ENCODE assay signal across 10 cellular contexts in genomic region chr2:95074663-95075439, GRCh38. TPM values are rescaled to one million over a fixed set of nuclear protein-coding genes. Genes with fewer than 3 reads are reported as not detected.
DNase-seq lines count a peak whose midpoint lies in the region; ATAC-seq and TF ChIP-seq lines count a peak whose summit lies in the region.
"Had no signal": no experiment of that assay in that cellular context is flagged by ENCODE, and none has a peak within 500 bp of the region (broad histone marks: within the 10 kb centered on the region; RNA-seq: fewer than 3 reads in every experiment).

No MANE protein-coding gene starts in this region.

- H3K27ac Mint-ChIP-seq in T-helper 1 cell treated with Interleukin-12 subunit alpha and Interleukin-12 subunit beta and Interleukin-4 antibody, amounts not matched to agents 30 μg/mL and 1 μg/mL, for 36 hours: peak overlapping the region; percentile 92

- H3K9me3 ChIP-seq in lower lobe of right lung (no peaks in the 10 kb centered on the region), SK-N-SH (no peaks in the 10 kb centered on the region)

- TF ChIP-seq RAD21 in SK-N-SH (IDR thresholded peaks at IDR 0.05; ENCODE audit: low read length): no peak

- peaks cover 16% of the 10 kb centered on the region for H3K36me3 Mint-ChIP-seq in T-helper 1 cell treated with Interleukin-12 subunit alpha and Interleukin-12 subunit beta and Interleukin-4 antibody, amounts not matched to agents 30 μg/mL and 1 μg/mL, for 36 hours (ENCODE audit: low read depth)

- peak overlapping the region; percentile 89 for H3K4me3 Mint-ChIP-seq in T-helper 1 cell treated with Interleukin-12 subunit alpha and Interleukin-12 subunit beta and Interleukin-4 antibody, amounts not matched to agents 30 μg/mL and 1 μg/mL, for 36 hours

- H3K36me3 ChIP-seq in lower lobe of right lung (no peaks in the 10 kb centered on the region), SK-N-SH (replicated peaks in 1 of 2; ENCODE audit: control insufficient read depth in 1 of 2, insufficient read depth in 2 of 2, low read length in 1 of 2) (no peaks in the 10 kb centered on the region)

- no peak for TF ChIP-seq CTCF in lower lobe of right lung (IDR thresholded peaks at IDR 0.05)
- no peak for TF ChIP-seq CTCF in SK-N-SH (IDR thresholded peaks at IDR 0.05)

- H3K9me2 ChIP-seq in SK-N-SH: no peaks in the 10 kb centered on the region

- WGBS in SK-N-SH (ENCODE audit: low lambda C conversion rate): 22% methylated on average over 13 of the region's 15 CpGs

- H3K27ac ChIP-seq in lower lobe of right lung (peak overlapping the region; percentile 11), SK-N-SH (ENCODE audit: low read depth in 2 of 2, low read length in 1 of 2) (no peak overlapping the region)

- no peaks in the 10 kb centered on the region for H4K20me1 ChIP-seq in SK-N-SH (ENCODE audit: insufficient read depth)

- CTCF ChIA-PET in SK-N-SH (lab: Yijun Ruan, JAX): interaction anchor here (0.5 to 6.8 kb wide), 9 partner anchors 11 to 88 kb away, joined by 3 to 65 read pairs (median 15); partner anchors contain the start of gene MAL

- H3K9ac ChIP-seq in SK-N-SH: no peak overlapping the region

- intact Hi-C loops in lower lobe of right lung (cut with DNase I): loop anchor here (5.0 kb wide), 1 partner anchor 53 kb away; no protein-coding TSS in a partner anchor

- H3K4me1 ChIP-seq in lower lobe of right lung (peaks cover 37% of the 10 kb centered on the region), SK-N-SH (ENCODE audit: control insufficient read depth in 1 of 2, insufficient read depth in 2 of 2, low read depth in 1 of 2, low read length in 1 of 2) (peaks cover 0 to 7% of the 10 kb centered on the region in 2 experiments; a peak in 1 of 4 replicates)

- no peaks in the 10 kb centered on the region for H3K27me3 Mint-ChIP-seq in T-helper 1 cell treated with Interleukin-12 subunit alpha and Interleukin-12 subunit beta and Interleukin-4 antibody, amounts not matched to agents 30 μg/mL and 1 μg/mL, for 36 hours (ENCODE audit: low read depth)

- peaks cover 68% of the 10 kb centered on the region for H3K4me1 Mint-ChIP-seq in T-helper 1 cell treated with Interleukin-12 subunit alpha and Interleukin-12 subunit beta and Interleukin-4 antibody, amounts not matched to agents 30 μg/mL and 1 μg/mL, for 36 hours (ENCODE audit: low read depth)

- no peaks in the 10 kb centered on the region for H3K79me2 ChIP-seq in SK-N-SH (ENCODE audit: insufficient read depth)

- H2AFZ ChIP-seq in SK-N-SH (ENCODE audit: low read depth): no peak overlapping the region

- POLR2A ChIA-PET in SK-N-SH (lab: Yijun Ruan, JAX): no interaction called here

- H3K27me3 ChIP-seq in lower lobe of right lung (ENCODE audit: low read depth): peaks cover 21% of the 10 kb centered on the region
- H3K27me3 ChIP-seq in SK-N-SH (ENCODE audit: insufficient read depth): peaks cover 77% of the 10 kb centered on the region

- TF ChIP-seq EP300 in SK-N-SH (IDR thresholded peaks at IDR 0.05; ENCODE audit: borderline replicate concordance in 1 of 2, low read depth in 1 of 2, low read length in 1 of 2): no peak

- no peak overlapping the region for H3K4me2 ChIP-seq in SK-N-SH

- H3K4me3 ChIP-seq in lower lobe of right lung (no peak overlapping the region), SK-N-SH (ENCODE audit: low read depth in 2 of 2, low read length in 1 of 2) (no peak overlapping the region)

- peaks cover 6% of the 10 kb centered on the region for H3K9me3 Mint-ChIP-seq in T-helper 1 cell treated with Interleukin-12 subunit alpha and Interleukin-12 subunit beta and Interleukin-4 antibody, amounts not matched to agents 30 μg/mL and 1 μg/mL, for 36 hours

- peak; percentile 7 to 15 for ATAC-seq in lower lobe of right lung

- DNase-seq in activated T-cell treated with anti-CD3 and anti-CD28 coated beads, Interleukin-2, amount 50 U/mL, for 48 hours: peak; percentile 77 to 78
- no peak for DNase-seq in lower lobe of right lung
- peak; percentile 54 for DNase-seq in stimulated activated naive CD4-positive, alpha-beta T cell treated with Interleukin-2 at 50 U/mL for 16 hours (lab: John Stamatoyannopoulos, UW)
- DNase-seq in HT-29 (ENCODE audit: low spot score): no peak
- DNase-seq in GDM1 (lab: John Stamatoyannopoulos, UW): no peak
- DNase-seq in NCI-H748 treated with DMSO at 0.1 percent for 48 hours (lab: John Stamatoyannopoulos, UW): no peak
- no peak for DNase-seq in SK-N-SH
- DNase-seq: MV-4-11 had no signal

- H3F3A ChIP-seq in SK-N-SH (replicated peaks; ENCODE audit: insufficient read depth): no peaks in the 10 kb centered on the region

TF ChIP-seq in SK-N-SH, 30 proteins besides CTCF, POLR2A, EP300 and RAD21:
- no peak for TF ChIP-seq ELF1 (IDR thresholded peaks at IDR 0.05)
- no peak for TF ChIP-seq SMC3 (IDR thresholded peaks at IDR 0.05; ENCODE audit: low read depth, low read length)
- TF ChIP-seq MAX (IDR thresholded peaks at IDR 0.05; ENCODE audit: low read depth): no peak
- TF ChIP-seq TCF12 (IDR thresholded peaks at IDR 0.05): no peak
- no peak for TF ChIP-seq IRF3 (IDR thresholded peaks at IDR 0.05; ENCODE audit: low read depth, low read length)
- TF ChIP-seq CHD2 (IDR thresholded peaks at IDR 0.05; ENCODE audit: low read length, partially characterized antibody): no peak
- no peak for TF ChIP-seq USF1 (IDR thresholded peaks at IDR 0.05; ENCODE audit: borderline replicate concordance, low read depth)
- no peak for TF ChIP-seq SIN3A (IDR thresholded peaks at IDR 0.05; ENCODE audit: borderline replicate concordance, low read depth, low read length)
- no peak for TF ChIP-seq POLR2AphosphoS5 (IDR thresholded peaks at IDR 0.05; ENCODE audit: low read depth, low read length)
- no peak for TF ChIP-seq JUND (IDR thresholded peaks at IDR 0.05)
- no peak for TF ChIP-seq MXI1 (IDR thresholded peaks at IDR 0.05; ENCODE audit: low read depth, low read length)
- no peak for TF ChIP-seq GATA2 (CRISPR knock-in tag; IDR thresholded peaks at IDR 0.05)
- TF ChIP-seq RCOR1 (IDR thresholded peaks at IDR 0.05; ENCODE audit: low read length): no peak
- no peak for TF ChIP-seq MEF2A (IDR thresholded peaks at IDR 0.05; ENCODE audit: borderline replicate concordance, low read depth)
- no peak for TF ChIP-seq NFIC (IDR thresholded peaks at IDR 0.05; ENCODE audit: borderline replicate concordance)
- no peak for TF ChIP-seq FOXJ3 (CRISPR knock-in tag; IDR thresholded peaks at IDR 0.05)
- TF ChIP-seq FOSL2 (IDR thresholded peaks at IDR 0.05; ENCODE audit: borderline replicate concordance, low read depth): no peak

RNA-seq across cellular contexts. Expression of gene MRPS5, which starts 46.8 kb away (rescaled TPM):
- total RNA-seq in lower lobe of right lung: 51.9 TPM
- 103 and 109 TPM in 2 replicates for total RNA-seq in HT-29 (2014; rRNA removed; shearing (Covaris generic))
- polyA plus RNA-seq in SK-N-SH (2012; rRNA removed): 32.8 and 40.4 TPM in 2 replicates
- 32.3 and 33.4 TPM in 2 replicates for polyA plus RNA-seq in SK-N-SH (2012; cell fraction: cytosol; rRNA removed)
- 73.1 and 78.0 TPM in 2 replicates for polyA plus RNA-seq in SK-N-SH (2012; cell fraction: nucleus; rRNA removed)

RNA-seq across cellular contexts. Expression of gene MAL, which starts 49.3 kb away (rescaled TPM):
- 13.4 TPM for total RNA-seq in lower lobe of right lung
- not detected in 2 replicates for total RNA-seq in HT-29 (2014; rRNA removed; shearing (Covaris generic))
- not detected in 2 replicates for polyA plus RNA-seq in SK-N-SH (2012; rRNA removed)
- polyA plus RNA-seq in SK-N-SH (2012; cell fraction: cytosol; rRNA removed): not detected in 2 replicates
- not detected in 2 replicates for polyA plus RNA-seq in SK-N-SH (2012; cell fraction: nucleus; rRNA removed)
- total RNA-seq: G401 had no signal

Comparison
In these comparisons a context has a peak if more than half of its experiments do, and no peak if none do; other contexts are left out.
1. DNase-seq: peak in activated T-cell treated with anti-CD3 and anti-CD28 coated beads, Interleukin-2, amount 50 U/mL, for 48 hours (2 of 2) and stimulated activated naive CD4-positive, alpha-beta T cell treated with Interleukin-2 at 50 U/mL for 16 hours (single experiment); none in lower lobe of right lung (single experiment), HT-29 (single experiment), GDM1 (single experiment), NCI-H748 treated with DMSO at 0.1 percent for 48 hours (single experiment) and SK-N-SH (single experiment).
2. RNA of gene MAL, which starts 49.3 kb away (total RNA-seq): 13.4 TPM in lower lobe of right lung (single experiment); not detected in HT-29; every median in the first group is over 10 times any median in the second.